1 cellular context compared by ENCODE assay signal in the genomic region with DNA sequence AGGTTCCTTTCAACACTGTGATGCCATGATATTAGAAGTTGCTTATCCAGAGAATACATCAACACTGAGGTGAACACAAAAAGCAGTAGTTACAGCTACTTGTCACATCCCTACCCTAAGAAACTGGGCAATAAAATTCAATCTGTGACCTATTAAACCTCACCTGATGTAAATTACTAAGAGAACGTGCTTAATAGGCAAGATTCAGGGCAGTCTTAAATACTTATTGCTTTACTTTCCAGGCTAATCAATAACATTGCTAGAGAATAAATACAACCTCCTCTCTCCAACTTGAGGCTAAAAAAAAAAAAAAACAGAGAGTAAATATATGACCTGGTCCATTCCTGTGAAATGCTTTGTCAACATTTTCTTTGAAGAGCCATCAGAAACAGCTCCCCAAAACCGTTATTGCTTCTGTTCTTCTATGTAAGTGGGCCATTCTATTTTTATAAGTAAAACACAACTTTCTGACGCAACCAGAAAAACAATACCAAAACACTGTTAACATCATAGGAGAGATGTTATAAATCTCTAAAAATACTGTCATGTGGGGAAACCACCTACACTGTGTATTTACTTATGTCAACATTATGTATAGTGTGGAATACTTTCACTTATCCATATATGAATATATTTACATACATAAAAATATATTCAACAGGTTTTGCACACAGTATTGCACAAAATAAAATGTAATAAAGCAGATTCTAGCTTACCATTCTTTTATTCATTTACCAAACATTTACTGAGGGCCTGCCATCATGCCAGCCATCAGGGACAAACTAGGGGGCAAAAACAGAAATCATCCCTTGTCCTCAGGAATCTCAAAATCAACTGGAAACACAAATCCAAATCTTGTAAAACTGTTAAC.
TF ChIP-seq lines count a peak whose summit lies in the region.

No MANE protein-coding gene starts in this region.

TF ChIP-seq in GM12878, 131 proteins besides CTCF, POLR2A, EP300 and RAD21:
- 0 out of 2 replicates have a peak, but pooled peaks have one; percentile 59 for TF ChIP-seq MEF2A (IDR thresholded peaks at IDR 0.05; ENCODE audit: insufficient read depth, low read depth, low read length)
- TF ChIP-seq, protein P1, sequence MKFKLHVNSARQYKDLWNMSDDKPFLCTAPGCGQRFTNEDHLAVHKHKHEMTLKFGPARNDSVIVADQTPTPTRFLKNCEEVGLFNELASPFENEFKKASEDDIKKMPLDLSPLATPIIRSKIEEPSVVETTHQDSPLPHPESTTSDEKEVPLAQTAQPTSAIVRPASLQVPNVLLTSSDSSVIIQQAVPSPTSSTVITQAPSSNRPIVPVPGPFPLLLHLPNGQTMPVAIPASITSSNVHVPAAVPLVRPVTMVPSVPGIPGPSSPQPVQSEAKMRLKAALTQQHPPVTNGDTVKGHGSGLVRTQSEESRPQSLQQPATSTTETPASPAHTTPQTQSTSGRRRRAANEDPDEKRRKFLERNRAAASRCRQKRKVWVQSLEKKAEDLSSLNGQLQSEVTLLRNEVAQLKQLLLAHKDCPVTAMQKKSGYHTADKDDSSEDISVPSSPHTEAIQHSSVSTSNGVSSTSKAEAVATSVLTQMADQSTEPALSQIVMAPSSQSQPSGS (IDR thresholded peaks at IDR 0.05; ENCODE audit: low read length) = peak; percentile 20; the same call in 1 of the 2 replicates
- TF ChIP-seq TAF1 (IDR thresholded peaks at IDR 0.05; ENCODE audit: borderline replicate concordance, low read depth, low read length) = no peak
- peak; percentile 79 for TF ChIP-seq CREB1 (IDR thresholded peaks at IDR 0.05; ENCODE audit: low read depth)
- peak; percentile 54; the same call in 1 of the 2 replicates for TF ChIP-seq FOXM1 (IDR thresholded peaks at IDR 0.05; ENCODE audit: low read depth, low read length)
- TF ChIP-seq RUNX3 (IDR thresholded peaks at IDR 0.05; ENCODE audit: low read length) = peak; percentile 17; the same call in 1 of the 2 replicates
- no peak for TF ChIP-seq TBL1XR1 (IDR thresholded peaks at IDR 0.05; ENCODE audit: low read depth, low read length)
- TF ChIP-seq RB1 (IDR thresholded peaks at IDR 0.05; ENCODE audit: borderline replicate concordance) = no peak
- TF ChIP-seq TCF7 (IDR thresholded peaks at IDR 0.05; ENCODE audit: borderline replicate concordance) = 0 out of 2 replicates have a peak, but pooled peaks have one; percentile 5
- TF ChIP-seq CREM (IDR thresholded peaks at IDR 0.05; ENCODE audit: low read depth) = peak; percentile 63
- TF ChIP-seq, protein P2, sequence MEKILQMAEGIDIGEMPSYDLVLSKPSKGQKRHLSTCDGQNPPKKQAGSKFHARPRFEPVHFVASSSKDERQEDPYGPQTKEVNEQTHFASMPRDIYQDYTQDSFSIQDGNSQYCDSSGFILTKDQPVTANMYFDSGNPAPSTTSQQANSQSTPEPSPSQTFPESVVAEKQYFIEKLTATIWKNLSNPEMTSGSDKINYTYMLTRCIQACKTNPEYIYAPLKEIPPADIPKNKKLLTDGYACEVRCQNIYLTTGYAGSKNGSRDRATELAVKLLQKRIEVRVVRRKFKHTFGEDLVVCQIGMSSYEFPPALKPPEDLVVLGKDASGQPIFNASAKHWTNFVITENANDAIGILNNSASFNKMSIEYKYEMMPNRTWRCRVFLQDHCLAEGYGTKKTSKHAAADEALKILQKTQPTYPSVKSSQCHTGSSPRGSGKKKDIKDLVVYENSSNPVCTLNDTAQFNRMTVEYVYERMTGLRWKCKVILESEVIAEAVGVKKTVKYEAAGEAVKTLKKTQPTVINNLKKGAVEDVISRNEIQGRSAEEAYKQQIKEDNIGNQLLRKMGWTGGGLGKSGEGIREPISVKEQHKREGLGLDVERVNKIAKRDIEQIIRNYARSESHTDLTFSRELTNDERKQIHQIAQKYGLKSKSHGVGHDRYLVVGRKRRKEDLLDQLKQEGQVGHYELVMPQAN (conservative IDR thresholded peaks at IDR 0.05) = no peak
- TF ChIP-seq ATF7 (IDR thresholded peaks at IDR 0.05; ENCODE audit: low read depth) = peak; percentile 46; the same call in 1 of the 2 replicates
- TF ChIP-seq NFIC (IDR thresholded peaks at IDR 0.05; ENCODE audit: low read depth, low read length) = peak; percentile 58; the same call in 1 of the 2 replicates
- TF ChIP-seq BCL11A (IDR thresholded peaks at IDR 0.05; ENCODE audit: low read depth, low read length) = no peak
